ENCODE assay signal across 22 cellular contexts in genomic region chr20:33301192-33301930, GRCh38. TPM values are rescaled to one million over a fixed set of nuclear protein-coding genes. Genes with fewer than 3 reads are reported as not detected.
DNase-seq lines count a peak whose midpoint lies in the region; TF ChIP-seq lines count a peak whose summit lies in the region.
"Had no signal": no experiment of that assay in that cellular context is flagged by ENCODE, and none has a peak within 500 bp of the region (broad histone marks: within the 10 kb centered on the region; RNA-seq: fewer than 3 reads in every experiment).

No MANE protein-coding gene starts in this region.

- TF ChIP-seq CTCF in AG10803 (conservative IDR thresholded peaks at IDR 0.05; ENCODE audit: low read length) (no peak), GM12865 (IDR thresholded peaks at IDR 0.05; ENCODE audit: insufficient read depth, low read depth, low read length, missing control alignments) (no peak), coronary artery (IDR thresholded peaks at IDR 0.05) (no peak)

- H3K4me3 ChIP-seq in AG10803 (ENCODE audit: low read length) (no peak overlapping the region), GM12865 (ENCODE audit: low read depth, low read length) (no peak overlapping the region), coronary artery (no peak overlapping the region)
- H3K4me3 ChIP-seq: gastroesophageal sphincter, sigmoid colon had no signal

- H3K27ac ChIP-seq in coronary artery = no peak overlapping the region
- H3K27ac ChIP-seq: epithelial cell of prostate, gastroesophageal sphincter, parathyroid adenoma, sigmoid colon had no signal

- peak; percentile 62 for DNase-seq in AG10803 (ENCODE audit: low read depth)
- peak; percentile 22 for DNase-seq in GM12865 (ENCODE audit: low read depth)
- peak; percentile 35 for DNase-seq in RPMI7951 (ENCODE audit: low read depth)
- DNase-seq in hepatic stellate cell (ENCODE audit: low spot score) = peak; percentile 46
- DNase-seq in epidermal melanocyte (ENCODE audit: insufficient read length, low spot score) = no peak
- no peak for DNase-seq in stimulated activated CD4-positive, alpha-beta T cell treated with anti-CD3 and anti-CD28 coated beads, Interleukin-12 subunit alpha, Interleukin-12 subunit beta, amount 100 ng/mL, for 4 hours
- DNase-seq in NCI-H2196 treated with DMSO at 0.1 percent for 48 hours (lab: John Stamatoyannopoulos, UW; ENCODE audit: unreplicated experiment) = no peak
- no peak for DNase-seq in coronary artery (ENCODE audit: low spot score)
- DNase-seq: activated CD4-positive, alpha-beta T cell treated with anti-CD3 and anti-CD28 coated beads, Interleukin-2, amount 10 ng/mL, durations not matched to agents 24 days and 14 days; activated naive CD4-positive, alpha-beta T cell treated with anti-CD3 and anti-CD28 coated beads, Interleukin-2, amount 10 ng/mL, durations not matched to agents 7 days and 5 days; BE2C; left ventricle myocardium superior; NCI-H1048; NCI-H2081 treated with DMSO at 0.1 percent for 48 hours; PC-3; sigmoid colon; SK-N-SH; stimulated activated CD4-positive, alpha-beta T cell treated with anti-CD3 and anti-CD28 coated beads, Interleukin-2, amount 100 ng/mL, for 48 hours had no signal

RNA-seq across cellular contexts. Expression of gene BPIFB1, which starts 18.3 kb away (rescaled TPM):
- total RNA-seq in RPMI7951 (2014; rRNA removed; shearing (Covaris generic)) = not detected in 2 replicates
- total RNA-seq: activated CD4-positive, alpha-beta T cell treated with anti-CD3 and anti-CD28 coated beads, Interleukin-2, amount 10 ng/mL, durations not matched to agents 24 days and 14 days; left ventricle myocardium superior; PC-3; sigmoid colon; temporal lobe had no signal

Comparison
In these comparisons a context has a peak if more than half of its experiments do, and no peak if none do; other contexts are left out.
1. DNase-seq: peak in AG10803 (single experiment), GM12865 (single experiment), RPMI7951 (single experiment) and hepatic stellate cell (single experiment); none in epidermal melanocyte (single experiment), stimulated activated CD4-positive, alpha-beta T cell treated with anti-CD3 and anti-CD28 coated beads, Interleukin-12 subunit alpha, Interleukin-12 subunit beta, amount 100 ng/mL, for 4 hours (single experiment), NCI-H2196 treated with DMSO at 0.1 percent for 48 hours (single experiment) and coronary artery (single experiment).